ENCODE assay signal across 20 cellular contexts in the genomic region with DNA sequence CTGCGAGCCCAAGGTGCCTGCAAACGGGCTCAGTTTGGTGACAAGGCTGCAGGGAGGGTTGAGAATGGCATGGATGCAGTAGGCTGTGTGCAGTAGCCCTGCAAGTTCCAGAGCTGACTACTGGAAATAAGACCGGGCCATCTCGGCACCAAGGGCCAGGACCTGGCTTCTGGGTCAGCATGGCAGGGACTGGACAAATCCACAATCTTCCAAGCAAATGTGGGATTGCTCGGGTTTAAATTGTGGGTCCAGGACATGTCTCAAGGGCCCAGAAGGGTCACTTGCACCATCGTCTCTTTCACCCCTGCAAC.
DNase-seq lines count a peak whose midpoint lies in the region; FAIRE-seq and TF ChIP-seq lines count a peak whose summit lies in the region.
"Had no signal": no experiment of that assay in that cellular context is flagged by ENCODE, and none has a peak within 500 bp of the region (broad histone marks: within the 10 kb centered on the region; RNA-seq: fewer than 3 reads in every experiment).

No MANE protein-coding gene starts in this region.

- H3K56ac ChIP-seq in H1 (replicated peaks; ENCODE audit: insufficient read length, low read depth, low read length) = no peak overlapping the region

- H3K14ac ChIP-seq in H1 (ENCODE audit: insufficient read length) = no peak overlapping the region
- H3K14ac ChIP-seq in trophoblast cell (ENCODE audit: low read length) = no peak overlapping the region

- no peak overlapping the region for H3K4me2 ChIP-seq in H1 (ENCODE audit: insufficient read depth in 1 of 2, low read depth in 2 of 2, low read length in 2 of 2)
- peak overlapping the region; percentile 12 for H3K4me2 ChIP-seq in trophoblast cell (ENCODE audit: low read length)

- H4K20me1 ChIP-seq in H1 (replicated peaks in 1 of 2; ENCODE audit: control insufficient read depth in 1 of 2, insufficient read depth in 2 of 2, low read length in 2 of 2) = peaks cover 0 to 2% of the 10 kb centered on the region in 2 experiments
- H4K20me1 ChIP-seq: BLaER1 treated with 17β-estradiol and CSF1 and Interleukin-3, amounts not matched to agents 10 nM and 100 nM had no signal

- no peak overlapping the region for H4K12ac ChIP-seq in trophoblast cell (ENCODE audit: low read depth, low read length)

- no peak overlapping the region for H3K18ac ChIP-seq in H1 (ENCODE audit: extremely low read depth, low read length)
- H3K18ac ChIP-seq in trophoblast cell (ENCODE audit: low read length) = no peak overlapping the region

- H2BK12ac ChIP-seq in H1 (ENCODE audit: low read depth, low read length) (no peak overlapping the region), trophoblast cell (ENCODE audit: low read length) (no peak overlapping the region)

- H2BK20ac ChIP-seq in H1 (ENCODE audit: low read length) = no peak overlapping the region

- H3K79me2 ChIP-seq in H1 (ENCODE audit: control insufficient read depth in 1 of 2, insufficient read depth in 2 of 2, low read length in 2 of 2) (no peaks in the 10 kb centered on the region), trophoblast cell (ENCODE audit: control insufficient read depth, insufficient read depth, low read length, poor library complexity) (no peaks in the 10 kb centered on the region)

- TF ChIP-seq EP300 in H1 (IDR thresholded peaks at IDR 0.05; ENCODE audit: borderline replicate concordance in 1 of 2, low read depth in 2 of 2, low read length in 2 of 2) (no peak), stomach (IDR thresholded peaks at IDR 0.05) (no peak)

- no peak for TF ChIP-seq RAD21 in H1 (IDR thresholded peaks at IDR 0.05 in 1 of 2, conservative IDR thresholded peaks at IDR 0.05 in 1 of 2; ENCODE audit: low read depth in 2 of 2, low read length in 2 of 2)

- no peaks in the 10 kb centered on the region for H3K9me3 ChIP-seq in H1 (ENCODE audit: insufficient read depth in 2 of 2, low read depth in 1 of 2, low read length in 1 of 2)
- no peaks in the 10 kb centered on the region for H3K9me3 ChIP-seq in trophoblast cell (ENCODE audit: insufficient read depth, low read depth, low read length)
- no peaks in the 10 kb centered on the region for H3K9me3 ChIP-seq in stomach
- H3K9me3 ChIP-seq: BLaER1 treated with 17β-estradiol and CSF1 and Interleukin-3, amounts not matched to agents 10 nM and 100 nM had no signal

- H3K4me3 ChIP-seq in H1 (ENCODE audit: extremely low read depth in 1 of 4, insufficient read depth in 2 of 4, low read depth in 3 of 4, low read length in 4 of 4) = no peak overlapping the region
- no peak overlapping the region for H3K4me3 ChIP-seq in trophoblast cell (ENCODE audit: low read depth, low read length)
- no peak overlapping the region for H3K4me3 ChIP-seq in stomach
- H3K4me3 ChIP-seq: BLaER1 treated with 17β-estradiol and CSF1 and Interleukin-3, amounts not matched to agents 10 nM and 100 nM; GM12878 had no signal

- H3K23me2 ChIP-seq in H1 (ENCODE audit: low read depth, low read length) = no peaks in the 10 kb centered on the region

- no peaks in the 10 kb centered on the region for H3K36me3 ChIP-seq in H1 (ENCODE audit: control insufficient read depth in 2 of 4, insufficient read depth in 4 of 4, low read length in 3 of 4)
- H3K36me3 ChIP-seq in trophoblast cell (ENCODE audit: control insufficient read depth in 1 of 2, insufficient read depth in 2 of 2, low read length in 2 of 2) = no peaks in the 10 kb centered on the region
- H3K36me3 ChIP-seq in stomach = no peaks in the 10 kb centered on the region
- H3K36me3 ChIP-seq: BLaER1 treated with 17β-estradiol and CSF1 and Interleukin-3, amounts not matched to agents 10 nM and 100 nM had no signal

- H3K79me1 ChIP-seq in H1 (ENCODE audit: low read depth, low read length) = no peaks in the 10 kb centered on the region
- peaks cover 5% of the 10 kb centered on the region for H3K79me1 ChIP-seq in trophoblast cell (ENCODE audit: low read length)

- H4K91ac ChIP-seq in H1 (replicated peaks; ENCODE audit: insufficient read length, low read length) = no peak overlapping the region
- no peak overlapping the region for H4K91ac ChIP-seq in trophoblast cell (ENCODE audit: low read depth, low read length)

- H2BK120ac ChIP-seq in H1 (replicated peaks; ENCODE audit: low read depth, low read length) = no peak overlapping the region
- no peak overlapping the region for H2BK120ac ChIP-seq in trophoblast cell (ENCODE audit: insufficient read depth, low read length, poor library complexity)

- TF ChIP-seq POLR2A in H1 (IDR thresholded peaks at IDR 0.05; ENCODE audit: control extremely low read depth in 1 of 2, low read depth in 2 of 2, low read length in 2 of 2) (no peak), stomach (IDR thresholded peaks at IDR 0.05) (no peak)

- POLR2A ChIA-PET in H1 (lab: Charles Lee; ENCODE audit: partially characterized antibody) = no interaction called here

- no peaks in the 10 kb centered on the region for H3K27me3 ChIP-seq in H1 (replicated peaks in 1 of 4; ENCODE audit: control insufficient read depth in 3 of 4, extremely low read depth in 1 of 4, insufficient read depth in 3 of 4, low read length in 3 of 4)
- H3K27me3 ChIP-seq in trophoblast cell (ENCODE audit: insufficient read depth, low read length) = no peaks in the 10 kb centered on the region
- H3K27me3 ChIP-seq in stomach = peaks cover 0 to 4% (median 0%) of the 10 kb centered on the region in 3 donors

- H3K27ac ChIP-seq in C4-2B = peak overlapping the region; percentile 23
- H3K27ac ChIP-seq in H1 (ENCODE audit: low read depth, low read length) = no peak overlapping the region
- no peak overlapping the region for H3K27ac ChIP-seq in trophoblast cell (ENCODE audit: low read depth, low read length)
- H3K27ac ChIP-seq in stomach = no peak overlapping the region
- H3K27ac ChIP-seq: BLaER1 treated with 17β-estradiol and CSF1 and Interleukin-3, amounts not matched to agents 10 nM and 100 nM had no signal

- DNase-seq in H1 (ENCODE audit: low read depth in 1 of 2, low spot score in 2 of 2) (no peak), trophoblast cell (no peak), retina (no peak), stomach (no peak), NCI-H1417 (lab: John Stamatoyannopoulos, UW) (no peak)
- no peak for DNase-seq in activated effector memory CD4-positive, alpha-beta T cell treated with Interleukin-2 at 50 U/mL for 16 hours
- DNase-seq: 8988T; CD4-positive, CD25-positive, alpha-beta regulatory T cell; CD8-positive, alpha-beta memory T cell; COR-L47; DMS 273 treated with DMSO at 0.1 percent for 48 hours; DMS53; DND-41; HCEC 1CT; IMR-90 had no signal

- H4K8ac ChIP-seq in H1 (ENCODE audit: extremely low read depth, insufficient read depth, low read length) = peak overlapping the region; percentile 72
- no peak overlapping the region for H4K8ac ChIP-seq in trophoblast cell (ENCODE audit: low read depth, low read length)

- TF ChIP-seq CTCF in C4-2B (conservative IDR thresholded peaks at IDR 0.05) (no peak), H1 (IDR thresholded peaks at IDR 0.05; ENCODE audit: control extremely low read depth in 1 of 3, insufficient read depth in 1 of 3, low read depth in 1 of 3, low read length in 3 of 3) (no peak), stomach (IDR thresholded peaks at IDR 0.05) (no peak)

- H2BK15ac ChIP-seq in H1 (ENCODE audit: low read length) = no peak overlapping the region

- intact Hi-C loops in stomach (cut with DNase I; ENCODE audit: low total_unique reads) = no loop called here

- H2AFZ ChIP-seq in H1 (ENCODE audit: low read length) (no peak overlapping the region), trophoblast cell (ENCODE audit: insufficient read depth, low read length, poor library complexity) (no peak overlapping the region)

- no peak overlapping the region for H4K5ac ChIP-seq in H1 (ENCODE audit: insufficient read length, low read depth, low read length)

- no peak overlapping the region for H3K23ac ChIP-seq in H1 (ENCODE audit: insufficient read length)
- H3K23ac ChIP-seq in trophoblast cell (ENCODE audit: low read length) = no peak overlapping the region

- no peak overlapping the region for H3K9ac ChIP-seq in H1 (replicated peaks in 1 of 4; ENCODE audit: extremely low read depth in 1 of 4, low read depth in 3 of 4, low read length in 3 of 4)
- H3K9ac ChIP-seq in trophoblast cell (ENCODE audit: low read length) = no peak overlapping the region
- H3K9ac ChIP-seq: BLaER1 treated with 17β-estradiol and CSF1 and Interleukin-3, amounts not matched to agents 10 nM and 100 nM had no signal

- CTCF ChIA-PET in H1 (lab: Charles Lee; ENCODE audit: partially characterized antibody) = interaction anchor here (1.3 kb wide), 1 partner anchor 11 kb away, joined by 3 read pairs; no protein-coding TSS in a partner anchor

- FAIRE-seq in H1 (lab: Jason Lieb, UNC) = no peak
- FAIRE-seq: GM12878, H54, HTR-8/SVneo had no signal

- H3K4me1 ChIP-seq in H1 (replicated peaks in 1 of 4; ENCODE audit: control insufficient read depth in 3 of 4, insufficient read depth in 4 of 4, low read length in 3 of 4) = peaks cover 0 to 10% (median 1%) of the 10 kb centered on the region in 4 experiments; a peak in 4 of 7 replicates
- peaks cover 19 to 20% of the 10 kb centered on the region in 2 experiments for H3K4me1 ChIP-seq in trophoblast cell (ENCODE audit: control insufficient read depth in 1 of 2, insufficient read depth in 2 of 2, low read length in 2 of 2)
- peaks cover 0 to 25% (median 0%) of the 10 kb centered on the region in 4 donors for H3K4me1 ChIP-seq in stomach

- no peak overlapping the region for H2BK5ac ChIP-seq in H1 (ENCODE audit: low read depth, low read length)
- H2BK5ac ChIP-seq in trophoblast cell (ENCODE audit: low read depth, low read length, poor library complexity) = no peak overlapping the region

- 85% methylated on average over 6 of the region's 6 CpGs; no CpG with 5 or more reads in 1 of the 2 experiments for WGBS in H1 (ENCODE audit: extremely low coverage in 1 of 2, insufficient coverage in 1 of 2, insufficient read length in 1 of 2, insufficient replicate concordance in 2 of 2, low coverage in 1 of 2, low lambda C conversion rate in 2 of 2, missing lambda C conversion rate in 1 of 2), 2 experiments
- no CpG with 5 or more reads among the region's 6 CpGs for WGBS in trophoblast cell (ENCODE audit: extremely low coverage, insufficient coverage, insufficient read length)
- WGBS in stomach, 5 donors = 70 to 82% (median 74%) methylated on average over 4 to 6 of the region's 6 CpGs

- no peak overlapping the region for H2AK5ac ChIP-seq in H1 (ENCODE audit: low read depth, low read length)
- H2AK5ac ChIP-seq in trophoblast cell (ENCODE audit: low read length) = no peak overlapping the region

- H3K4ac ChIP-seq in H1 (replicated peaks; ENCODE audit: insufficient read length, low read depth, low read length) (no peak overlapping the region), trophoblast cell (ENCODE audit: low read depth, low read length) (no peak overlapping the region)

TF ChIP-seq in H1, 55 proteins besides CTCF, POLR2A, EP300 and RAD21:
- no peak for TF ChIP-seq ZNF274 (IDR thresholded peaks at IDR 0.05; ENCODE audit: borderline replicate concordance, extremely low read depth, low read length)
- TF ChIP-seq CREB1 (IDR thresholded peaks at IDR 0.05) = no peak
